In genomic region chr3:112631257-112631656, GRCh38 we compare ENCODE assay signal across 35 cellular contexts. TPM values are rescaled to one million over a fixed set of nuclear protein-coding genes. Genes with fewer than 3 reads are reported as not detected.
DNase-seq lines count a peak whose midpoint lies in the region; ATAC-seq and TF ChIP-seq lines count a peak whose summit lies in the region.
"Had no signal": no experiment of that assay in that cellular context is flagged by ENCODE, and none has a peak within 500 bp of the region (broad histone marks: within the 10 kb centered on the region; RNA-seq: fewer than 3 reads in every experiment).

No MANE protein-coding gene starts in this region.

- H4K5ac ChIP-seq in mesendoderm (ENCODE audit: low read length), result no peak overlapping the region

- TF ChIP-seq CTCF in vagina (IDR thresholded peaks at IDR 0.05), result no peak

- no peak overlapping the region for H3K56ac ChIP-seq in mesendoderm (ENCODE audit: low read length)

- no peak overlapping the region for H3K4me3 ChIP-seq in mesendoderm (ENCODE audit: low read length)
- no peak overlapping the region for H3K4me3 ChIP-seq in vagina
- H3K4me3 ChIP-seq: coronary artery, upper lobe of left lung had no signal

- H4K8ac ChIP-seq in mesendoderm (ENCODE audit: low read depth, low read length), result no peak overlapping the region

- H3K27ac ChIP-seq in mesendoderm (ENCODE audit: low read depth, low read length) (no peak overlapping the region), vagina (peak overlapping the region; percentile 66)
- H3K27ac ChIP-seq: coronary artery, HL-60, neutrophil, upper lobe of left lung had no signal

- no peak overlapping the region for H2AK5ac ChIP-seq in mesendoderm (ENCODE audit: low read length)

- H3K27me3 ChIP-seq in mesendoderm (ENCODE audit: insufficient read depth, low read length, poor library complexity), result no peaks in the 10 kb centered on the region
- no peaks in the 10 kb centered on the region for H3K27me3 ChIP-seq in vagina
- H3K27me3 ChIP-seq: neutrophil, upper lobe of left lung had no signal

- DNase-seq in activated T-cell treated with anti-CD3 and anti-CD28 coated beads, Interleukin-2, amount 50 U/mL, for 72 hours, result no peak
- no peak for DNase-seq in activated T-cell treated with anti-CD3 and anti-CD28 coated beads, Interleukin-2, amount 50 U/mL, for 1 hour
- DNase-seq in amniotic epithelial cell (ENCODE audit: low read depth), result peak; percentile 38
- DNase-seq in mesendoderm, result no peak
- DNase-seq in vagina (ENCODE audit: extremely low spot score in 2 of 2), result no peak
- no peak for DNase-seq in NCI-H82 (lab: John Stamatoyannopoulos, UW)
- DNase-seq: activated CD4-positive, alpha-beta T cell treated with anti-CD3 and anti-CD28 coated beads, Interleukin-2, amount 10 ng/mL, durations not matched to agents 24 days and 14 days; activated CD8-positive, alpha-beta memory T cell treated with anti-CD3 and anti-CD28 coated beads for 24 hours; activated effector memory CD4-positive, alpha-beta T cell treated with Interleukin-2 at 50 U/mL for 16 hours; activated T-cell treated with anti-CD3 and anti-CD28 coated beads for 4 hours; aorta; CD4-positive, alpha-beta T cell; DND-41; effector memory CD4-positive, alpha-beta T cell; foreskin fibroblast; GF-D8; head of caudate nucleus; Kasumi-1; left ventricle myocardium superior; NCI-H1436; NCI-H2081; NCI-H226; NCI-H526 treated with DMSO at 0.1 percent for 48 hours; Right ventricle myocardium superior; upper lobe of left lung had no signal

- peaks cover 6% of the 10 kb centered on the region for H3K4me1 Mint-ChIP-seq in activated T-cell treated with anti-CD3 and anti-CD28 coated beads, Interleukin-2, amount 50 U/mL, for 72 hours (ENCODE audit: low read depth)

- H3K36me3 ChIP-seq in mesendoderm (ENCODE audit: control insufficient read depth, insufficient read depth, low read length) (no peaks in the 10 kb centered on the region), vagina (no peaks in the 10 kb centered on the region)
- H3K36me3 ChIP-seq: neutrophil, upper lobe of left lung had no signal

- H3K4me2 ChIP-seq in mesendoderm (ENCODE audit: low read length), result no peak overlapping the region

- no peaks in the 10 kb centered on the region for H3K79me1 ChIP-seq in mesendoderm (ENCODE audit: low read length)

- no peak overlapping the region for H3K18ac ChIP-seq in mesendoderm (ENCODE audit: low read length)

- no peak for ATAC-seq in activated T-cell treated with anti-CD3 and anti-CD28 coated beads, Interleukin-2, amount 50 U/mL, for 72 hours (replicated peaks in 1 of 2)
- no peak for ATAC-seq in HG03439 (IDR thresholded peaks at IDR 0.05; ENCODE audit: unreplicated experiment)
- ATAC-seq in GM21447 (IDR thresholded peaks at IDR 0.05; ENCODE audit: unreplicated experiment), result no peak
- ATAC-seq: left ventricle myocardium superior; stimulated activated effector memory CD8-positive, alpha-beta T cell treated with anti-CD3 and anti-CD28 coated beads, Interleukin-12 subunit alpha, Interleukin-12 subunit beta, amount 100 ng/mL, for 72 hours; WTC11 had no signal

- no peak for TF ChIP-seq POLR2A in vagina (IDR thresholded peaks at IDR 0.05)

- peak overlapping the region; percentile 5 for H3K27ac Mint-ChIP-seq in activated T-cell treated with anti-CD3 and anti-CD28 coated beads, Interleukin-2, amount 50 U/mL, for 72 hours
- H3K27ac Mint-ChIP-seq: activated CD4-positive, alpha-beta T cell treated with anti-CD3 and anti-CD28 coated beads, Interleukin-2, amount 10 ng/mL, durations not matched to agents 24 days and 14 days; activated naive CD8-positive, alpha-beta T cell; CD4-positive, alpha-beta T cell; mesothelial cell of epicardium; progenitor cell of endocrine pancreas; stimulated activated effector memory CD8-positive, alpha-beta T cell treated with anti-CD3 and anti-CD28 coated beads, Interleukin-12 subunit alpha, Interleukin-12 subunit beta, amount 100 ng/mL, for 72 hours; WTC11 had no signal

- no peaks in the 10 kb centered on the region for H3K9me3 ChIP-seq in vagina
- H3K9me3 ChIP-seq: neutrophil, upper lobe of left lung had no signal

- no peaks in the 10 kb centered on the region for H3K36me3 Mint-ChIP-seq in activated T-cell treated with anti-CD3 and anti-CD28 coated beads, Interleukin-2, amount 50 U/mL, for 72 hours (ENCODE audit: insufficient read depth in 2 of 2)
- H3K36me3 Mint-ChIP-seq: activated naive CD8-positive, alpha-beta T cell; stimulated activated effector memory CD8-positive, alpha-beta T cell treated with anti-CD3 and anti-CD28 coated beads, Interleukin-12 subunit alpha, Interleukin-12 subunit beta, amount 100 ng/mL, for 72 hours; WTC11 had no signal

- H3K4me1 ChIP-seq in mesendoderm (ENCODE audit: control insufficient read depth, low read depth, low read length) (peaks cover 4% of the 10 kb centered on the region), vagina (peaks cover 88% of the 10 kb centered on the region)
- H3K4me1 ChIP-seq: upper lobe of left lung had no signal

- H3K23ac ChIP-seq in mesendoderm (ENCODE audit: low read length), result no peak overlapping the region

- H3K9me3 Mint-ChIP-seq in activated T-cell treated with anti-CD3 and anti-CD28 coated beads, Interleukin-2, amount 50 U/mL, for 72 hours, result no peaks in the 10 kb centered on the region
- H3K9me3 Mint-ChIP-seq: activated CD4-positive, alpha-beta T cell treated with anti-CD3 and anti-CD28 coated beads, Interleukin-2, amount 10 ng/mL, durations not matched to agents 24 days and 14 days; CD4-positive, alpha-beta T cell; mesothelial cell of epicardium; stimulated activated effector memory CD8-positive, alpha-beta T cell treated with anti-CD3 and anti-CD28 coated beads, Interleukin-12 subunit alpha, Interleukin-12 subunit beta, amount 100 ng/mL, for 72 hours; WTC11 had no signal

- no peak overlapping the region for H3K9ac ChIP-seq in mesendoderm (ENCODE audit: low read length)

- WGBS in mesendoderm (ENCODE audit: extremely low coverage, insufficient coverage, low lambda C conversion rate), result 100% methylated on average over 2 of the region's 3 CpGs

- no peak overlapping the region for H2BK15ac ChIP-seq in mesendoderm (replicated peaks; ENCODE audit: low read depth)

- no peak overlapping the region for H3K4me3 Mint-ChIP-seq in activated T-cell treated with anti-CD3 and anti-CD28 coated beads, Interleukin-2, amount 50 U/mL, for 72 hours
- H3K4me3 Mint-ChIP-seq: activated CD4-positive, alpha-beta T cell treated with anti-CD3 and anti-CD28 coated beads, Interleukin-2, amount 10 ng/mL, durations not matched to agents 24 days and 14 days; activated naive CD8-positive, alpha-beta T cell; CD4-positive, alpha-beta T cell; mesothelial cell of epicardium; stimulated activated effector memory CD8-positive, alpha-beta T cell treated with anti-CD3 and anti-CD28 coated beads, Interleukin-12 subunit alpha, Interleukin-12 subunit beta, amount 100 ng/mL, for 72 hours; WTC11 had no signal

- no peak overlapping the region for H2BK120ac ChIP-seq in mesendoderm (ENCODE audit: low read depth, low read length)

- no peak overlapping the region for H2BK5ac ChIP-seq in mesendoderm (ENCODE audit: low read length)

- peak overlapping the region; percentile 9 for H3K4ac ChIP-seq in mesendoderm (ENCODE audit: low read depth, low read length)

- peaks cover 8% of the 10 kb centered on the region for H3K27me3 Mint-ChIP-seq in activated T-cell treated with anti-CD3 and anti-CD28 coated beads, Interleukin-2, amount 50 U/mL, for 72 hours (ENCODE audit: low read depth)
- H3K27me3 Mint-ChIP-seq: activated naive CD8-positive, alpha-beta T cell; CD4-positive, alpha-beta T cell; progenitor cell of endocrine pancreas had no signal

- H3K79me2 ChIP-seq in mesendoderm (ENCODE audit: control insufficient read depth, insufficient read depth, low read length), result no peaks in the 10 kb centered on the region

- intact Hi-C loops in vagina (cut with DNase I), result loop anchor here (10.0 kb wide), 1 partner anchor 66 kb away; the partner anchor contains the start of genes ATG3 and SLC35A5

RNA-seq across cellular contexts. Expression of gene CCDC80, which starts 9.7 kb away (rescaled TPM):
- not detected for total RNA-seq in activated T-cell treated with anti-CD3 and anti-CD28 coated beads, Interleukin-2, amount 50 U/mL, for 72 hours
- polyA plus RNA-seq in mesendoderm (2013, experiment 1 of 2), result 4.3 TPM
- 5.2 TPM for polyA plus RNA-seq in mesendoderm (2013, experiment 2 of 2)
- total RNA-seq in vagina, result 51.6 TPM
- total RNA-seq: activated CD4-positive, alpha-beta T cell treated with anti-CD3 and anti-CD28 coated beads, Interleukin-2, amount 10 ng/mL, durations not matched to agents 24 days and 14 days; CD4-positive, alpha-beta T cell had no signal

Comparison
In these comparisons a context has a peak if more than half of its experiments do, and no peak if none do; other contexts are left out.
1. RNA of gene CCDC80, which starts 9.7 kb away (total RNA-seq): 51.6 TPM in vagina (single experiment); not detected in activated T-cell treated with anti-CD3 and anti-CD28 coated beads, Interleukin-2, amount 50 U/mL, for 72 hours; every median in the first group is over 10 times any median in the second.